ENCODE assay signal across 31 cellular contexts in the genomic region with DNA sequence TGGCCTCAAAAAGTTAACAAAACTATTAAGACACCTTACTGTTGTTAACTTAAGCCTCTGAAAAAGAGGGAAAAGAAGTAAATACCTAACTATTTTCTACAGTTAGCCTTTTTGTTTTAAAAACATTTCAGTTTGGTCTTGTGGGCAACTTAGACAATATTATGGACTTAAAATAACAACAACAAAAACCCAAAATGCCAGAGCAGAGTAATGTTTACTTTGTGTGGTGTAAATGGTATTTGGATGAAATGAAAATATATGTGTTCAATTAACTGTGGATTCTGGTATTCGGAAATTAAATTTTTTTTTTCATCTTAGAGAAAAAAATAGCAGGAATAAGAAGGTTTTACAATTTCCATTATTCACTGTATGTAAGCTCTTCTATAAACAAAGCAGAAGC.
"Had no signal": no experiment of that assay in that cellular context is flagged by ENCODE, and none has a peak within 500 bp of the region (broad histone marks: within the 10 kb centered on the region; RNA-seq: fewer than 3 reads in every experiment).

No MANE protein-coding gene starts in this region.

- H2AFZ ChIP-seq: hepatocyte, parathyroid adenoma had no signal

- H3K27me3 Mint-ChIP-seq: dendritic cell treated with granulocyte-macrophage colony-stimulating factor and Interleukin-4, amounts not matched to agents 40 ng/mL and 50 ng/mL, for 4 days; memory B cell; naive B cell; natural killer cell treated with Interleukin-12 subunit alpha and Interleukin-12 subunit beta and Interleukin-15 and Interleukin-18, amount 100 ng/mL, for 72 hours; progenitor cell of endocrine pancreas; stimulated activated naive B cell treated with anti-CD40 and anti-IgM and Interleukin-4, amounts not matched to agents 10 μg/mL and 1 μg/mL and 100 μg/mL, for 72 hours; stimulated activated naive CD8-positive, alpha-beta T cell treated with anti-CD3 and anti-CD28 coated beads, Interleukin-15, Interleukin-2, amounts not matched to agents 100 ng/mL and 50 ng/mL, for 24 hours had no signal

- H3K27ac ChIP-seq: colonic mucosa, epithelial cell of prostate, gastroesophageal sphincter, heart left ventricle, hepatocyte, neutrophil, parathyroid adenoma, right lobe of liver, thoracic aorta, tibial nerve, upper lobe of left lung had no signal

- H3K79me2 ChIP-seq: hepatocyte, parathyroid adenoma had no signal

- DNase-seq: colonic mucosa; effector CD8-positive, alpha-beta T cell; endodermal cell; heart left ventricle; kidney; mucosa of descending colon; naive B cell; right lobe of liver; small intestine; stimulated activated CD4-positive, alpha-beta T cell treated with anti-CD3 and anti-CD28 coated beads, Interleukin-15, amount 100 ng/mL, for 24 hours; stimulated activated CD4-positive, alpha-beta T cell treated with anti-CD3 and anti-CD28 coated beads, Interleukin-2, amount 100 ng/mL, for 48 hours; stimulated activated naive B cell treated with anti-CD40 and anti-IgM and Interleukin-4, amounts not matched to agents 10 μg/mL and 1 μg/mL and 100 μg/mL, for 72 hours; upper lobe of left lung had no signal

- H3K4me1 Mint-ChIP-seq: endodermal cell; memory B cell; mesothelial cell of epicardium; naive B cell; neural crest cell; stimulated activated naive B cell treated with anti-CD40 and anti-IgM and Interleukin-4, amounts not matched to agents 10 μg/mL and 1 μg/mL and 100 μg/mL, for 72 hours had no signal

- H3K4me3 Mint-ChIP-seq: dendritic cell treated with granulocyte-macrophage colony-stimulating factor and Interleukin-4, amounts not matched to agents 40 ng/mL and 50 ng/mL, for 4 days; endodermal cell; memory B cell; mesothelial cell of epicardium; naive B cell; natural killer cell treated with Interleukin-12 subunit alpha and Interleukin-12 subunit beta and Interleukin-15 and Interleukin-18, amount 100 ng/mL, for 72 hours; neural crest cell; stimulated activated naive B cell treated with anti-CD40 and anti-IgM and Interleukin-4, amounts not matched to agents 10 μg/mL and 1 μg/mL and 100 μg/mL, for 72 hours; stimulated activated naive CD8-positive, alpha-beta T cell treated with anti-CD3 and anti-CD28 coated beads, Interleukin-15, Interleukin-2, amounts not matched to agents 100 ng/mL and 50 ng/mL, for 24 hours had no signal

- H3K4me1 ChIP-seq: colonic mucosa, heart left ventricle, parathyroid adenoma, right lobe of liver, tibial nerve had no signal

- ATAC-seq: esophagus mucosa; gastroesophageal sphincter; heart left ventricle; left lobe of liver; mucosa of descending colon; natural killer cell treated with Interleukin-12 subunit alpha and Interleukin-12 subunit beta and Interleukin-15 and Interleukin-18, amount 100 ng/mL, for 72 hours; right lobe of liver; stimulated activated naive B cell treated with anti-CD40 and anti-IgM and Interleukin-4, amounts not matched to agents 10 μg/mL and 1 μg/mL and 100 μg/mL, for 72 hours had no signal

- H3K4me3 ChIP-seq: colonic mucosa, gastroesophageal sphincter, heart left ventricle, hepatocyte, lung, mucosa of descending colon, right lobe of liver, thoracic aorta, tibial nerve, upper lobe of left lung had no signal

- H3K9me3 Mint-ChIP-seq: dendritic cell treated with granulocyte-macrophage colony-stimulating factor and Interleukin-4, amounts not matched to agents 40 ng/mL and 50 ng/mL, for 4 days; endodermal cell; natural killer cell treated with Interleukin-12 subunit alpha and Interleukin-12 subunit beta and Interleukin-15 and Interleukin-18, amount 100 ng/mL, for 72 hours had no signal

- H3K27me3 ChIP-seq: colonic mucosa, gastroesophageal sphincter, heart left ventricle, hepatocyte, neutrophil, right lobe of liver, tibial nerve, upper lobe of left lung had no signal

- H3K36me3 ChIP-seq: colonic mucosa, gastroesophageal sphincter, heart left ventricle, neutrophil, right lobe of liver, thoracic aorta, upper lobe of left lung had no signal

- H3K4me2 ChIP-seq: hepatocyte had no signal

- H3K9me3 ChIP-seq: colonic mucosa, gastroesophageal sphincter, heart left ventricle, mucosa of descending colon, neutrophil, right lobe of liver, thoracic aorta, tibial nerve, upper lobe of left lung had no signal

- FAIRE-seq: kidney, small intestine, urothelium cell line had no signal

- H3K27ac Mint-ChIP-seq: dendritic cell treated with granulocyte-macrophage colony-stimulating factor and Interleukin-4, amounts not matched to agents 40 ng/mL and 50 ng/mL, for 4 days; endodermal cell; memory B cell; mesothelial cell of epicardium; naive B cell; natural killer cell treated with Interleukin-12 subunit alpha and Interleukin-12 subunit beta and Interleukin-15 and Interleukin-18, amount 100 ng/mL, for 72 hours; progenitor cell of endocrine pancreas; stimulated activated naive B cell treated with anti-CD40 and anti-IgM and Interleukin-4, amounts not matched to agents 10 μg/mL and 1 μg/mL and 100 μg/mL, for 72 hours; stimulated activated naive CD8-positive, alpha-beta T cell treated with anti-CD3 and anti-CD28 coated beads, Interleukin-15, Interleukin-2, amounts not matched to agents 100 ng/mL and 50 ng/mL, for 24 hours had no signal

- H3K9ac ChIP-seq: parathyroid adenoma had no signal

- H3K36me3 Mint-ChIP-seq: natural killer cell treated with Interleukin-12 subunit alpha and Interleukin-12 subunit beta and Interleukin-15 and Interleukin-18, amount 100 ng/mL, for 72 hours had no signal
